Comparison of ENCODE assay signal across 8 cellular contexts in the genomic region with DNA sequence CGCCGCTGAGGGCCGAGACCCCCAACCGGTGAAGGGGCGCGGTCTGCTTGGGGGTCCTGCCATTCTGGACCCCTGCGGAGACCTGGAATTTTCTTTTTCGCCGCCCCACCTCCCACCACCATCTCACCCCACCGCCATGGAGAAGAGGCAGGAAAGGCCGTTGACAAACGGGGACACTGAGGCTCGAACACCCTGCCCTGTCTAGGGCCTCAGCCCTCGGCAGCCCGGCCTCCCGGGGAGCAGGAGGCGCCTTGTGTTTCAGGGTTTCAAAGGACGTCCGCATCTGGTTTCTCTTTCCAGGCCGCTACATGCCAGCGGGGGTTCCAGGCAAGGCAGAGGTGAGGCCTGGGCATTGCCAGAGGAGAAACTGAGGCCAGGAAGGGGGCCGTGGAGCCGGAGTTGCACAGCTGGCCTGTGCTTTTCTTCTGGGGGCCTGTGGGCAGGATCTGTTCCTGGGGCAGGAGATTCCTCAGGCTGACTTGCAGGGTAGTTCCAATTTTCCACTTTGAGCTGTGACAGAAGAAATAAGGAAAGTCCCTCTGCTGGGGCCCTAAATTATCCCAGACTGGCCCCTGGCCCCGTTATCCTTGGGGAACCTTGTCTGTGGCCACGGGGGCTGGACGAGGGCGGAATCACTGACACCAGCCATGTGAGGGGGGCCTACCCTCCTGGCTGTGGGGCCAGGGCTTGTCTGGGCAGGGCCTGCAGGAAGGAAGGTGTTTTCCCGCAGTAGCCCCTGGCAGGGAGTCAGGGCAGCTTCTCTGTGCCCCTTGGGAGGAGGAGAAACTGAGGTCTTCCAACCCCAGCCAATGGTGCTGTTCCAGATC. TPM values are rescaled to one million over a fixed set of nuclear protein-coding genes. Genes with fewer than 3 reads are reported as not detected.
A peak's percentile ranks its signal among the peaks of the same experiment; 100 is the strongest.
DNase-seq lines count a peak whose midpoint lies in the region; ATAC-seq and TF ChIP-seq lines count a peak whose summit lies in the region.

No MANE protein-coding gene starts in this region.

- H3K9me3 Mint-ChIP-seq in activated CD8-positive, alpha-beta T cell treated with anti-CD3 and anti-CD28 coated beads, Interleukin-2, amount 10 ng/mL, durations not matched to agents 7 days and 5 days (ENCODE audit: insufficient read depth) = no peaks in the 10 kb centered on the region

- no peaks in the 10 kb centered on the region for H3K36me3 Mint-ChIP-seq in activated CD8-positive, alpha-beta T cell treated with anti-CD3 and anti-CD28 coated beads, Interleukin-2, amount 10 ng/mL, durations not matched to agents 7 days and 5 days (ENCODE audit: low read depth)

- H3K4me3 Mint-ChIP-seq in activated CD8-positive, alpha-beta T cell treated with anti-CD3 and anti-CD28 coated beads, Interleukin-2, amount 10 ng/mL, durations not matched to agents 7 days and 5 days = peak overlapping the region; percentile 63

- H3K4me3 ChIP-seq in cardiac muscle cell = peak overlapping the region; percentile 29
- peak overlapping the region; percentile 43 to 95 for H3K4me3 ChIP-seq in right atrium auricular region
- peak overlapping the region; percentile 66 to 79 (median 70) for H3K4me3 ChIP-seq in gastrocnemius medialis

- CTCF ChIA-PET in activated CD8-positive, alpha-beta T cell treated with anti-CD3 and anti-CD28 coated beads, Interleukin-2, amount 10 ng/mL, durations not matched to agents 7 days and 5 days (lab: Charles Lee) = interaction anchor here (1.5 kb wide), 1 partner anchor 14 kb away, joined by 4 read pairs; no protein-coding TSS in a partner anchor

- peaks cover 12% of the 10 kb centered on the region for H3K27me3 Mint-ChIP-seq in activated CD8-positive, alpha-beta T cell treated with anti-CD3 and anti-CD28 coated beads, Interleukin-2, amount 10 ng/mL, durations not matched to agents 7 days and 5 days (ENCODE audit: low read depth)

- no peaks in the 10 kb centered on the region for H3K9me3 ChIP-seq in cardiac muscle cell (ENCODE audit: low read depth)
- H3K9me3 ChIP-seq in right atrium auricular region = no peaks in the 10 kb centered on the region
- no peaks in the 10 kb centered on the region for H3K9me3 ChIP-seq in gastrocnemius medialis

- TF ChIP-seq CTCF in cardiac muscle cell (IDR thresholded peaks at IDR 0.05; ENCODE audit: low read depth, low read length) (no peak), right atrium auricular region (IDR thresholded peaks at IDR 0.05) (no peak), gastrocnemius medialis (IDR thresholded peaks at IDR 0.05 in 4 of 5, conservative IDR thresholded peaks at IDR 0.05 in 1 of 5) (no peak)

- H3K27ac ChIP-seq in cardiac muscle cell (no peak overlapping the region), right atrium auricular region (peak overlapping the region; percentile 79 to 82), gastrocnemius medialis (peak overlapping the region; percentile 84 to 90 (median 88))

- intact Hi-C loops in Right ventricle myocardium inferior (cut with DNase I) (loop anchor here (10.0 kb wide), 1 partner anchor 405 kb away; no protein-coding TSS in a partner anchor), gastrocnemius medialis (cut with DNase I; ENCODE audit: low total_unique reads) (loop anchor here (5.0 kb wide), 1 partner anchor 42 kb away; the partner anchor contains the start of gene INTS1)

- peak in 1 of 2 donors; percentile 16 for DNase-seq in cardiac muscle cell (ENCODE audit: low read depth in 1 of 2, low spot score in 1 of 2)
- DNase-seq in Right ventricle myocardium inferior (ENCODE audit: missing footprints) = no peak
- DNase-seq in activated CD8-positive, alpha-beta T cell treated with anti-CD3 and anti-CD28 coated beads, Interleukin-2, amount 10 ng/mL, durations not matched to agents 7 days and 5 days = peak; percentile 33
- peak; percentile 62 for DNase-seq in right atrium auricular region (ENCODE audit: low spot score)
- peak in 1 of 2 donors; percentile 39 for DNase-seq in gastrocnemius medialis
- no peak for DNase-seq in NCI-H345 treated with DMSO at 0.1 percent for 48 hours (lab: John Stamatoyannopoulos, UW; ENCODE audit: unreplicated experiment)
- DNase-seq in RKO (ENCODE audit: low spot score) = no peak

- TF ChIP-seq POLR2A in gastrocnemius medialis (IDR thresholded peaks at IDR 0.05) = no peak

- no peak overlapping the region for H3K27ac Mint-ChIP-seq in activated CD8-positive, alpha-beta T cell treated with anti-CD3 and anti-CD28 coated beads, Interleukin-2, amount 10 ng/mL, durations not matched to agents 7 days and 5 days

- POLR2A ChIA-PET in activated CD8-positive, alpha-beta T cell treated with anti-CD3 and anti-CD28 coated beads, Interleukin-2, amount 10 ng/mL, durations not matched to agents 7 days and 5 days (lab: Charles Lee) = no interaction called here

- ATAC-seq in Right ventricle myocardium inferior = no peak
- peak; percentile 4 for ATAC-seq in activated CD8-positive, alpha-beta T cell treated with anti-CD3 and anti-CD28 coated beads, Interleukin-2, amount 10 ng/mL, durations not matched to agents 7 days and 5 days
- peak; percentile 11 to 13 for ATAC-seq in gastrocnemius medialis
- ATAC-seq in GM18870 (IDR thresholded peaks at IDR 0.05; ENCODE audit: unreplicated experiment) = no peak

- H3K4me1 Mint-ChIP-seq in activated CD8-positive, alpha-beta T cell treated with anti-CD3 and anti-CD28 coated beads, Interleukin-2, amount 10 ng/mL, durations not matched to agents 7 days and 5 days (ENCODE audit: low read depth) = peaks cover 15% of the 10 kb centered on the region

- in situ Hi-C loops in gastrocnemius medialis (cut with MboI; ENCODE audit: low sequenced_read_pairs in 4 of 4) = no loop called here

- no peaks in the 10 kb centered on the region for H3K27me3 ChIP-seq in cardiac muscle cell
- no peaks in the 10 kb centered on the region for H3K27me3 ChIP-seq in right atrium auricular region
- H3K27me3 ChIP-seq in gastrocnemius medialis = no peaks in the 10 kb centered on the region

- no peaks in the 10 kb centered on the region for H3K4me1 ChIP-seq in cardiac muscle cell (ENCODE audit: low read depth)
- peaks cover 0 to 77% of the 10 kb centered on the region in 2 donors for H3K4me1 ChIP-seq in right atrium auricular region
- peaks cover 23 to 27% of the 10 kb centered on the region in 2 donors for H3K4me1 ChIP-seq in gastrocnemius medialis

- no peaks in the 10 kb centered on the region for H3K36me3 ChIP-seq in cardiac muscle cell
- H3K36me3 ChIP-seq in right atrium auricular region = no peaks in the 10 kb centered on the region
- H3K36me3 ChIP-seq in gastrocnemius medialis = no peaks in the 10 kb centered on the region

RNA-seq across cellular contexts. Expression of gene MICALL2, which starts 0.9 kb away (rescaled TPM):
- 13.1 and 19.5 TPM in 2 replicates for total RNA-seq in cardiac muscle cell
- polyA plus RNA-seq in cardiac muscle cell = 17.5 and 22.0 TPM in 2 replicates
- 9.0 TPM for total RNA-seq in Right ventricle myocardium inferior
- total RNA-seq in activated CD8-positive, alpha-beta T cell treated with anti-CD3 and anti-CD28 coated beads, Interleukin-2, amount 10 ng/mL, durations not matched to agents 7 days and 5 days = 1 to 10 TPM; 1.9 to 2.2 TPM
- 1 to 10 TPM; 3.6 to 9.4 TPM for total RNA-seq in right atrium auricular region
- 1 to 10 TPM; 1.6 to 4.8 (median 2.4) TPM for total RNA-seq in gastrocnemius medialis

RNA-seq across cellular contexts. Expression of gene INTS1, which starts 44.0 kb away (rescaled TPM):
- 83.2 and 132 TPM in 2 replicates for total RNA-seq in cardiac muscle cell
- polyA plus RNA-seq in cardiac muscle cell = 54.5 and 80.8 TPM in 2 replicates
- total RNA-seq in Right ventricle myocardium inferior = 25.8 TPM
- total RNA-seq in activated CD8-positive, alpha-beta T cell treated with anti-CD3 and anti-CD28 coated beads, Interleukin-2, amount 10 ng/mL, durations not matched to agents 7 days and 5 days = 100 to 1,000 TPM; 105 to 112 TPM
- 10 to 100 TPM; 29.0 to 47.0 TPM for total RNA-seq in right atrium auricular region
- 100 to 1,000 TPM in 1 of 4 donors, 10 to 100 TPM in 3; 44.3 to 108 (median 78.8) TPM for total RNA-seq in gastrocnemius medialis

Comparison
In these comparisons a context has a peak if more than half of its experiments do, and no peak if none do; other contexts are left out.
1. DNase-seq: peak in activated CD8-positive, alpha-beta T cell treated with anti-CD3 and anti-CD28 coated beads, Interleukin-2, amount 10 ng/mL, durations not matched to agents 7 days and 5 days (single experiment) and right atrium auricular region (single experiment); none in Right ventricle myocardium inferior (single experiment), NCI-H345 treated with DMSO at 0.1 percent for 48 hours (single experiment) and RKO (single experiment).
2. ATAC-seq: peak in activated CD8-positive, alpha-beta T cell treated with anti-CD3 and anti-CD28 coated beads, Interleukin-2, amount 10 ng/mL, durations not matched to agents 7 days and 5 days (single experiment) and gastrocnemius medialis (2 of 2); none in Right ventricle myocardium inferior (single experiment) and GM18870 (single experiment).
3. Peak in every context shown above with its lines, with median percentiles within 50 percentile points of each other: H3K4me3 ChIP-seq.